In the genomic region with DNA sequence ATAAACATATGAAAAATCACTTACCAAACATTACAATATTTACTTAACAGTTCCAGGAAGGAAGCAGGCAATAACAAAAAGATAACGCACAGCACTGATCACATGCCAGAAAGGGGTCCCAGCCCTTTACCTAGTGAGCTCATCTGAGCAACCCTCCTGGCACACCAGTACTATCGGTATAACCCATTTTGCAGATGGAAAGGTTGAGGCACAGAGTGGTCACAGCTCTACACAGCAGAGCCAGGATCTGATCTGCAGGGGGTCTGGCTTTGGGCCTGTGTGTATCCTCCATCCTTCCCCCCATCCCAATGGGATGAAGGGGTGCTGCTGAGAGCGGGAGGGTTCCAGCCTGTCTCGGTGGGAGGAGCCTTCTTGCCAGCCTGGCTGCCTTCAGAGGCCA, we compare ENCODE assay signal across 1 cellular context.
TF ChIP-seq lines count a peak whose summit lies in the region.

No MANE protein-coding gene starts in this region.

TF ChIP-seq in GM23338, 12 proteins besides CTCF, POLR2A, EP300 and RAD21:
- no peak for TF ChIP-seq POLR2AphosphoS5 (IDR thresholded peaks at IDR 0.05; ENCODE audit: low read depth)
- no peak for TF ChIP-seq ZNF114 (CRISPR knock-in tag; IDR thresholded peaks at IDR 0.05)
- no peak for TF ChIP-seq STAT1 (IDR thresholded peaks at IDR 0.05; ENCODE audit: unreplicated experiment)
- no peak for TF ChIP-seq JUNB (IDR thresholded peaks at IDR 0.05; ENCODE audit: unreplicated experiment)
TF ChIP-seq in GM23338: peak in this region for 0.
